8 cellular contexts compared by ENCODE assay signal in the genomic region with DNA sequence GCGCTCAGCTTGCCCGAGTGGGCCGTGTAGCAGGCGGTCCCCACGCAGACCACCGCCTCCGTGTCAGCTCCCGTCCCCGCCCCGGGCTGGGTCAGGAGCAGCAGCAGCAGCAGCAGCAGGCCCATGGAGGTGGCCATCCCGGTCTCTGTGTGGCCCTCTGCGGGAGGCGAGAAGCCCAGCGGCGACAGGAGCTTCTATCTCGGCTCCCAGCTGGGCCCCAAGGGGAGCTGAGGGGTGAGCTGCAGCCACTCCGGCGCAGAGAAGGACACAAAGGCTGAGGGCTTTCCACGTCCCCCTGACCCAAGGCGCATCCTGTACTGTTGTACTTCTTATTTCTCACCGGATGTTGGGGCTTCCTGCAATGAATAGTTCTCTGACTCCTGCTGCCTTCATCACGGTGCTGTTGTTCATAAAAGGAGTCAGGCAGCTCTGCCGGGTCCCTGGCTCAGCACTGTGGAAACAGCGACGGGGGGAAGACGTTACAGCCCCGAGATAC. TPM values are rescaled to one million over a fixed set of nuclear protein-coding genes. Genes with fewer than 3 reads are reported as not detected.
A peak's percentile ranks its signal among the peaks of the same experiment; 100 is the strongest.
DNase-seq lines count a peak whose midpoint lies in the region; ATAC-seq, FAIRE-seq and TF ChIP-seq lines count a peak whose summit lies in the region.

A gene with protein sequence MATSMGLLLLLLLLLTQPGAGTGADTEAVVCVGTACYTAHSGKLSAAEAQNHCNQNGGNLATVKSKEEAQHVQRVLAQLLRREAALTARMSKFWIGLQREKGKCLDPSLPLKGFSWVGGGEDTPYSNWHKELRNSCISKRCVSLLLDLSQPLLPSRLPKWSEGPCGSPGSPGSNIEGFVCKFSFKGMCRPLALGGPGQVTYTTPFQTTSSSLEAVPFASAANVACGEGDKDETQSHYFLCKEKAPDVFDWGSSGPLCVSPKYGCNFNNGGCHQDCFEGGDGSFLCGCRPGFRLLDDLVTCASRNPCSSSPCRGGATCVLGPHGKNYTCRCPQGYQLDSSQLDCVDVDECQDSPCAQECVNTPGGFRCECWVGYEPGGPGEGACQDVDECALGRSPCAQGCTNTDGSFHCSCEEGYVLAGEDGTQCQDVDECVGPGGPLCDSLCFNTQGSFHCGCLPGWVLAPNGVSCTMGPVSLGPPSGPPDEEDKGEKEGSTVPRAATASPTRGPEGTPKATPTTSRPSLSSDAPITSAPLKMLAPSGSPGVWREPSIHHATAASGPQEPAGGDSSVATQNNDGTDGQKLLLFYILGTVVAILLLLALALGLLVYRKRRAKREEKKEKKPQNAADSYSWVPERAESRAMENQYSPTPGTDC (minus strand): TSS at position 269 of the 496 bp plus-strand sequence. CDS start 132 bp downstream, at position 137.

- no peaks in the 10 kb centered on the region for H3K9me1 ChIP-seq in endothelial cell of umbilical vein (replicated peaks; ENCODE audit: control insufficient read depth, extremely low read depth, insufficient read depth, low read length)

- peak within 1 kb of the TSS; percentile 95 for H3K4me2 ChIP-seq in Loucy (ENCODE audit: low read depth, low read length, poor library complexity, severe bottlenecking)
- H3K4me2 ChIP-seq in endothelial cell of umbilical vein (ENCODE audit: insufficient read depth, low read length), result peak within 1 kb of the TSS; percentile 95
- peak within 1 kb of the TSS; percentile 68 for H3K4me2 ChIP-seq in osteoblast (ENCODE audit: insufficient read depth, low read length)

- peaks cover 63% of the 10 kb centered on the region for H3K4me1 ChIP-seq in Loucy (ENCODE audit: insufficient read depth, low read length, poor library complexity, severe bottlenecking)
- H3K4me1 ChIP-seq in endothelial cell of umbilical vein (ENCODE audit: control insufficient read depth, extremely low read depth, insufficient read depth, low read length), result peaks cover 53% of the 10 kb centered on the region
- H3K4me1 ChIP-seq in osteoblast (ENCODE audit: insufficient read depth, low read length), result no peaks in the 10 kb centered on the region
- H3K4me1 ChIP-seq in HAP-1, result no peaks in the 10 kb centered on the region

- H3K36me3 ChIP-seq in Loucy (ENCODE audit: insufficient read depth, low read length), result no peaks in the 10 kb centered on the region
- peaks cover 4% of the 10 kb centered on the region in 2 experiments for H3K36me3 ChIP-seq in endothelial cell of umbilical vein (ENCODE audit: control insufficient read depth in 2 of 2, extremely low read depth in 1 of 2, insufficient read depth in 2 of 2, low read length in 2 of 2)
- no peaks in the 10 kb centered on the region for H3K36me3 ChIP-seq in osteoblast (ENCODE audit: insufficient read depth, low read length)
- no peaks in the 10 kb centered on the region for H3K36me3 ChIP-seq in HAP-1 (replicated peaks)

- no TSS peak for BruUV-seq in endothelial cell of umbilical vein (replicated peaks; lab: Mats Ljungman, UMichigan)

- no peak for TF ChIP-seq CTCF in Loucy (conservative IDR thresholded peaks at IDR 0.05; ENCODE audit: low read length)
- peak in 1 of 2 donors; percentile 14 for TF ChIP-seq CTCF in endothelial cell of umbilical vein (IDR thresholded peaks at IDR 0.05; ENCODE audit: extremely low read depth in 1 of 2, insufficient read depth in 1 of 2, low read depth in 1 of 2, low read length in 2 of 2)
- TF ChIP-seq CTCF in osteoblast (IDR thresholded peaks at IDR 0.05; ENCODE audit: extremely low read depth, low read depth, low read length), result no peak

- H3K27ac ChIP-seq in endothelial cell of umbilical vein (ENCODE audit: insufficient read depth, low read depth, low read length) (peak within 1 kb of the TSS; percentile 98), osteoblast (ENCODE audit: low read depth, low read length) (no peak within 1 kb of the TSS)

- H3K9ac ChIP-seq in Loucy (ENCODE audit: low read depth, low read length, poor library complexity, severe bottlenecking) (peak within 1 kb of the TSS; percentile 99), endothelial cell of umbilical vein (replicated peaks; ENCODE audit: extremely low read depth, insufficient read depth, low read length) (peak within 1 kb of the TSS; percentile 96)

- intact Hi-C loops in endothelial cell of umbilical vein (cut with micrococcal nuclease), result loop anchor here (1.0 to 10.0 kb wide), 6 partner anchors 20 to 1781 kb away; a partner anchor contains a TSS

- POLR2A ChIA-PET in endothelial cell of umbilical vein (lab: Charles Lee), result interaction anchor here (0.6 to 2.8 kb wide), 11 partner anchors 14 to 272 kb away, joined by 3 to 20 read pairs (median 8); no protein-coding TSS in a partner anchor

- H3K27me3 ChIP-seq in Loucy (ENCODE audit: insufficient read depth, low read length, poor library complexity, severe bottlenecking) (no peaks in the 10 kb centered on the region), endothelial cell of umbilical vein (ENCODE audit: control insufficient read depth in 2 of 2, insufficient read depth in 2 of 2, low read length in 2 of 2) (no peaks in the 10 kb centered on the region), osteoblast (ENCODE audit: insufficient read depth, low read length) (no peaks in the 10 kb centered on the region), HAP-1 (ENCODE audit: low read depth) (no peaks in the 10 kb centered on the region)

- dilution Hi-C loops in endothelial cell of umbilical vein (cut with MboI; ENCODE audit: extremely low pct_ligation_motif_present, low sequenced_read_pairs), result no loop called here

- H3K4me3 ChIP-seq in Loucy (ENCODE audit: low read length, poor library complexity, severe bottlenecking) (peak within 1 kb of the TSS; percentile 91), endothelial cell of umbilical vein (replicated peaks in 1 of 3; ENCODE audit: insufficient read depth in 1 of 3, low read depth in 1 of 3, low read length in 3 of 3) (peak within 1 kb of the TSS; percentile 30 to 93 (median 82)), osteoblast (ENCODE audit: insufficient read depth, low read length) (peak within 1 kb of the TSS; percentile 39), HAP-1 (no peak within 1 kb of the TSS)

- CTCF ChIA-PET in endothelial cell of umbilical vein (lab: Charles Lee), result interaction anchor here (0.8 to 4.8 kb wide), 19 partner anchors 13 to 394 kb away, joined by 3 to 36 read pairs (median 11); a partner anchor contains a TSS

- no peaks in the 10 kb centered on the region for H3K9me3 ChIP-seq in Loucy (ENCODE audit: insufficient read depth, low read depth, low read length)
- H3K9me3 ChIP-seq in endothelial cell of umbilical vein (replicated peaks; ENCODE audit: control insufficient read depth, insufficient read depth, low read length), result no peaks in the 10 kb centered on the region
- no peaks in the 10 kb centered on the region for H3K9me3 ChIP-seq in osteoblast (ENCODE audit: low read depth, low read length)
- H3K9me3 ChIP-seq in HAP-1, result no peaks in the 10 kb centered on the region

- in situ Hi-C loops in HAP-1 (cut with MboI; ENCODE audit: low sequenced_read_pairs), result no loop called here

- FAIRE-seq in endothelial cell of umbilical vein (lab: Jason Lieb, UNC), result peak; percentile 99

- ATAC-seq in GM18498 (IDR thresholded peaks at IDR 0.05; ENCODE audit: unreplicated experiment), result peak; percentile 50
- ATAC-seq in HG03469 (IDR thresholded peaks at IDR 0.05; ENCODE audit: unreplicated experiment), result no peak

- H3F3A ChIP-seq in Loucy (ENCODE audit: low read depth), result peaks cover 4% of the 10 kb centered on the region

- H3K79me2 ChIP-seq in Loucy (ENCODE audit: insufficient read depth, low read length) (peaks cover 68% of the 10 kb centered on the region), endothelial cell of umbilical vein (ENCODE audit: control insufficient read depth, insufficient read depth, low read length) (peaks cover 48% of the 10 kb centered on the region), osteoblast (ENCODE audit: insufficient read depth, low read length) (no peaks in the 10 kb centered on the region)

- TF ChIP-seq POLR2A in endothelial cell of umbilical vein (IDR thresholded peaks at IDR 0.05; ENCODE audit: low read depth, low read length), result peak; percentile 68

- DNase-seq in endothelial cell of umbilical vein (ENCODE audit: low read depth, low spot score), result peak; percentile 95
- peak; percentile 88 for DNase-seq in osteoblast (ENCODE audit: insufficient read length, low spot score, missing footprints)
- DNase-seq in NCI-H1930 (lab: John Stamatoyannopoulos, UW), result no peak
- DNase-seq in GM03348 (ENCODE audit: low spot score), result no peak
- no peak for DNase-seq in HAP-1 (ENCODE audit: low spot score in 2 of 2)

- H2AFZ ChIP-seq in Loucy (ENCODE audit: low read length) (peak within 1 kb of the TSS; percentile 67), endothelial cell of umbilical vein (ENCODE audit: low read depth, low read length) (peak within 1 kb of the TSS; percentile 5), osteoblast (ENCODE audit: low read length) (peak within 1 kb of the TSS; percentile 88)

- H4K20me1 ChIP-seq in Loucy (ENCODE audit: insufficient read depth, low read length, poor library complexity, severe bottlenecking) (peaks cover 24% of the 10 kb centered on the region), endothelial cell of umbilical vein (replicated peaks; ENCODE audit: control insufficient read depth, extremely low read depth, insufficient read depth, low read length) (no peaks in the 10 kb centered on the region), osteoblast (ENCODE audit: insufficient read depth, low read length) (no peaks in the 10 kb centered on the region)

- H3K9me2 ChIP-seq in Loucy (replicated peaks; ENCODE audit: low read depth, low read length), result no peaks in the 10 kb centered on the region

TF ChIP-seq in endothelial cell of umbilical vein, 7 proteins besides CTCF, POLR2A, EP300 and RAD21 (continues in another document):
- peak; percentile 45 for TF ChIP-seq GATA2 (IDR thresholded peaks at IDR 0.05; ENCODE audit: insufficient read depth, insufficient read length, low read depth, low read length)
- TF ChIP-seq, protein P1, sequence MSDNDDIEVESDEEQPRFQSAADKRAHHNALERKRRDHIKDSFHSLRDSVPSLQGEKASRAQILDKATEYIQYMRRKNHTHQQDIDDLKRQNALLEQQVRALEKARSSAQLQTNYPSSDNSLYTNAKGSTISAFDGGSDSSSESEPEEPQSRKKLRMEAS (IDR thresholded peaks at IDR 0.05; ENCODE audit: insufficient read depth, insufficient read length), result no peak
- TF ChIP-seq POLR2AphosphoS5 (IDR thresholded peaks at IDR 0.05; ENCODE audit: insufficient read depth, low read depth, low read length), result peak; percentile 86
- peak; percentile 69 for TF ChIP-seq FOS (IDR thresholded peaks at IDR 0.05; ENCODE audit: borderline replicate concordance, insufficient read depth, low read length)

RNA-seq across cellular contexts. Expression of the gene that starts here (rescaled TPM):
- total RNA-seq in endothelial cell of umbilical vein (346 and 413 TPM in 2 replicates), osteoblast (not detected in 2 replicates)
- 180 and 182 TPM in 2 replicates for polyA plus RNA-seq in endothelial cell of umbilical vein
- 161 TPM in 2 replicates for polyA plus RNA-seq in endothelial cell of umbilical vein (2011; cell fraction: cytosol; rRNA removed)
- polyA plus RNA-seq in endothelial cell of umbilical vein (2011; cell fraction: nucleus; rRNA removed), result 223 and 228 TPM in 2 replicates
- polyA plus RNA-seq in endothelial cell of umbilical vein (2012), result 238 and 281 TPM in 2 replicates
- 380 and 445 TPM in 2 replicates for polyA minus RNA-seq in endothelial cell of umbilical vein
- polyA minus RNA-seq in endothelial cell of umbilical vein (2011; cell fraction: cytosol; rRNA and poly(A)+ RNA removed), result not detected
- 156 and 158 TPM in 2 replicates for polyA minus RNA-seq in endothelial cell of umbilical vein (2011; cell fraction: nucleus; rRNA and poly(A)+ RNA removed)

Comparison
In these comparisons a context has a peak if more than half of its experiments do, and no peak if none do; other contexts are left out.
1. RNA of the gene that starts here (total RNA-seq): 346 to 413 TPM in endothelial cell of umbilical vein; not detected in osteoblast; every median in the first group is over 100 times any median in the second.
2. Peak in DNase-seq, H3K4me3 ChIP-seq and H3K4me2 ChIP-seq in osteoblast; RNA of the gene not detected or under 1 TPM.
3. H2AFZ ChIP-seq: peak in every context shown above with its lines; median percentile 88 in osteoblast; 67 in Loucy; 5 in endothelial cell of umbilical vein.
4. Peak in every context shown above with its lines, with median percentiles within 50 percentile points of each other: H3K4me2 ChIP-seq.